Comparison of ENCODE assay signal across 8 cellular contexts in the genomic region with DNA sequence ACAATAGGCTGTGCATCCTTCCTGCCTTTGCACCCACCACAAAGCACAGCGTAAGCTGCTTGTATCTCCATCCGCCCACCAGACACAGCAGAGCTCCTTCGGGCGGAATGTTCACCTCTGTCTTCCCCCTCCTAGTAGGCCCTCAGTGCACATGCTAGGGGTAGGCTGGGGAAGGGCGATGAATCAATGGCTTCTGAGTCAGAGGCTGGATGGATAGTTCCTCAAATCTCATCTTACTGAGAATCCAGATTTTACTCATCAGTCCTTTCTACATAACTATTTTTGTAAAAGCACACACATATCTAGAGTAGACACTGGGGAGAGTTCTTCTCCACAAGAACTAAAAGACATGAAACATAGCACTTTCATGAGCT.
DNase-seq lines count a peak whose midpoint lies in the region; ATAC-seq and TF ChIP-seq lines count a peak whose summit lies in the region.

No MANE protein-coding gene starts in this region.

- peak; percentile 63 for DNase-seq in activated naive CD4-positive, alpha-beta T cell treated with Interleukin-2 at 50 U/mL for 16 hours
- no peak for DNase-seq in activated naive CD4-positive, alpha-beta T cell treated with anti-CD3 and anti-CD28 coated beads, Interleukin-2, amount 10 ng/mL, durations not matched to agents 7 days and 5 days
- peak; percentile 48 for DNase-seq in activated naive CD8-positive, alpha-beta T cell treated with anti-CD3 and anti-CD28 coated beads for 36 hours
- peak; percentile 82 for DNase-seq in stimulated activated CD4-positive, alpha-beta T cell treated with anti-CD3 and anti-CD28 coated beads, Interleukin-15, amount 100 ng/mL, for 24 hours
- DNase-seq in GDM1 (lab: John Stamatoyannopoulos, UW) = no peak
- no peak for DNase-seq in effector CD4-positive, alpha-beta T cell
- DNase-seq in mucosa of descending colon = no peak

- H3K27me3 Mint-ChIP-seq in activated naive CD4-positive, alpha-beta T cell treated with anti-CD3 and anti-CD28 coated beads, Interleukin-2, amount 10 ng/mL, durations not matched to agents 7 days and 5 days = peaks cover 7% of the 10 kb centered on the region
- no peaks in the 10 kb centered on the region for H3K27me3 Mint-ChIP-seq in activated naive CD8-positive, alpha-beta T cell treated with anti-CD3 and anti-CD28 coated beads for 36 hours

- H3K36me3 Mint-ChIP-seq in activated naive CD4-positive, alpha-beta T cell treated with anti-CD3 and anti-CD28 coated beads, Interleukin-2, amount 10 ng/mL, durations not matched to agents 7 days and 5 days = no peaks in the 10 kb centered on the region
- H3K36me3 Mint-ChIP-seq in activated naive CD8-positive, alpha-beta T cell treated with anti-CD3 and anti-CD28 coated beads for 36 hours = no peaks in the 10 kb centered on the region

- no peak for TF ChIP-seq CTCF in mucosa of descending colon (IDR thresholded peaks at IDR 0.05)

- CTCF ChIA-PET in activated naive CD4-positive, alpha-beta T cell treated with anti-CD3 and anti-CD28 coated beads, Interleukin-2, amount 10 ng/mL, durations not matched to agents 7 days and 5 days (lab: Charles Lee) = interaction anchor here (1.4 kb wide), 1 partner anchor 21 kb away, joined by 4 read pairs; no protein-coding TSS in a partner anchor

- H3K4me1 ChIP-seq in mucosa of descending colon (ENCODE audit: low read depth) = peaks cover 4% of the 10 kb centered on the region

- intact Hi-C loops in mucosa of descending colon (cut with DNase I, micrococcal nuclease) = loop anchor here in 1 of 2 donors (10.0 kb wide), 1 partner anchor 163 kb away; the partner anchor contains the start of gene FNBP1L

- no peaks in the 10 kb centered on the region for H3K36me3 ChIP-seq in mucosa of descending colon (ENCODE audit: low read depth)

- no peaks in the 10 kb centered on the region for H3K4me1 Mint-ChIP-seq in activated naive CD4-positive, alpha-beta T cell treated with anti-CD3 and anti-CD28 coated beads, Interleukin-2, amount 10 ng/mL, durations not matched to agents 7 days and 5 days
- peaks cover 17% of the 10 kb centered on the region for H3K4me1 Mint-ChIP-seq in activated naive CD8-positive, alpha-beta T cell treated with anti-CD3 and anti-CD28 coated beads for 36 hours

- no peak overlapping the region for H3K4me3 ChIP-seq in mucosa of descending colon

- no peaks in the 10 kb centered on the region for H3K9me3 ChIP-seq in mucosa of descending colon

- no peak overlapping the region for H3K27ac Mint-ChIP-seq in activated naive CD4-positive, alpha-beta T cell treated with anti-CD3 and anti-CD28 coated beads, Interleukin-2, amount 10 ng/mL, durations not matched to agents 7 days and 5 days
- H3K27ac Mint-ChIP-seq in activated naive CD8-positive, alpha-beta T cell treated with anti-CD3 and anti-CD28 coated beads for 36 hours = peak overlapping the region; percentile 57

- peak; percentile 89 for ATAC-seq in HG03066 (IDR thresholded peaks at IDR 0.05; ENCODE audit: low read depth, unreplicated experiment)
- no peak for ATAC-seq in mucosa of descending colon

- no peaks in the 10 kb centered on the region for H3K9me3 Mint-ChIP-seq in activated naive CD4-positive, alpha-beta T cell treated with anti-CD3 and anti-CD28 coated beads, Interleukin-2, amount 10 ng/mL, durations not matched to agents 7 days and 5 days
- H3K9me3 Mint-ChIP-seq in activated naive CD8-positive, alpha-beta T cell treated with anti-CD3 and anti-CD28 coated beads for 36 hours = no peaks in the 10 kb centered on the region

- H3K4me3 Mint-ChIP-seq in activated naive CD4-positive, alpha-beta T cell treated with anti-CD3 and anti-CD28 coated beads, Interleukin-2, amount 10 ng/mL, durations not matched to agents 7 days and 5 days = no peak overlapping the region
- no peak overlapping the region for H3K4me3 Mint-ChIP-seq in activated naive CD8-positive, alpha-beta T cell treated with anti-CD3 and anti-CD28 coated beads for 36 hours

Comparison
In these comparisons a context has a peak if more than half of its experiments do, and no peak if none do; other contexts are left out.
1. DNase-seq: peak in activated naive CD4-positive, alpha-beta T cell treated with Interleukin-2 at 50 U/mL for 16 hours (single experiment), activated naive CD8-positive, alpha-beta T cell treated with anti-CD3 and anti-CD28 coated beads for 36 hours (single experiment) and stimulated activated CD4-positive, alpha-beta T cell treated with anti-CD3 and anti-CD28 coated beads, Interleukin-15, amount 100 ng/mL, for 24 hours (single experiment); none in activated naive CD4-positive, alpha-beta T cell treated with anti-CD3 and anti-CD28 coated beads, Interleukin-2, amount 10 ng/mL, durations not matched to agents 7 days and 5 days (single experiment), GDM1 (single experiment), effector CD4-positive, alpha-beta T cell (single experiment) and mucosa of descending colon (0 of 3).